Comparison of ENCODE assay signal across 8 cellular contexts in genomic region chr19:7862413-7862951, GRCh38. TPM values are rescaled to one million over a fixed set of nuclear protein-coding genes. Genes with fewer than 3 reads are reported as not detected.
DNase-seq lines count a peak whose midpoint lies in the region; ATAC-seq and TF ChIP-seq lines count a peak whose summit lies in the region.

No MANE protein-coding gene starts in this region.

- H3K4me3 ChIP-seq in CD4-positive, CD25-positive, alpha-beta regulatory T cell (ENCODE audit: low read depth, low read length): no peak overlapping the region
- H3K4me3 ChIP-seq in skin epidermis: peak overlapping the region in 6 of 7 experiments; percentile 6 to 36 (median 14)

- H3K9me3 Mint-ChIP-seq in CD4-positive, CD25-positive, alpha-beta regulatory T cell: peaks cover 0 to 2% (median 0%) of the 10 kb centered on the region in 7 donors
- peaks cover 11% of the 10 kb centered on the region for H3K9me3 Mint-ChIP-seq in glutamatergic neuron (ENCODE audit: unreplicated experiment)

- no peak overlapping the region for H3K27ac Mint-ChIP-seq in CD4-positive, CD25-positive, alpha-beta regulatory T cell
- no peak overlapping the region for H3K27ac Mint-ChIP-seq in glutamatergic neuron (ENCODE audit: unreplicated experiment)

- no peaks in the 10 kb centered on the region for H3K36me3 Mint-ChIP-seq in CD4-positive, CD25-positive, alpha-beta regulatory T cell
- no peaks in the 10 kb centered on the region for H3K36me3 Mint-ChIP-seq in glutamatergic neuron (ENCODE audit: unreplicated experiment)

- peak overlapping the region in 2 of 4 donors; percentile 35 to 61 for H3K4me3 Mint-ChIP-seq in CD4-positive, CD25-positive, alpha-beta regulatory T cell
- peak overlapping the region; percentile 76 for H3K4me3 Mint-ChIP-seq in glutamatergic neuron (ENCODE audit: unreplicated experiment)

- H3K27me3 ChIP-seq in CD4-positive, CD25-positive, alpha-beta regulatory T cell (ENCODE audit: control insufficient read depth, insufficient read depth, low read length): peaks cover 3% of the 10 kb centered on the region

- ATAC-seq in CD4-positive, CD25-positive, alpha-beta regulatory T cell (ENCODE audit: low read depth in 2 of 2): peak; percentile 42 to 48

- H3K27me3 Mint-ChIP-seq in CD4-positive, CD25-positive, alpha-beta regulatory T cell: peaks cover 16% of the 10 kb centered on the region
- H3K27me3 Mint-ChIP-seq in glutamatergic neuron (ENCODE audit: unreplicated experiment): peaks cover 16% of the 10 kb centered on the region

- DNase-seq in CD4-positive, CD25-positive, alpha-beta regulatory T cell: peak; percentile 62 to 69 (median 66)
- DNase-seq in NCI-H526 treated with DMSO at 0.1 percent for 48 hours (lab: John Stamatoyannopoulos, UW) (peak; percentile 12), glutamatergic neuron (peak; percentile 96), DMS 273 treated with DMSO at 0.1 percent for 48 hours (lab: John Stamatoyannopoulos, UW) (no peak), NCI-H774 (lab: John Stamatoyannopoulos, UW) (no peak), kidney glomerular epithelial cell (lab: John Stamatoyannopoulos, UW) (no peak)
- DNase-seq in activated effector memory CD4-positive, alpha-beta T cell treated with Interleukin-2 at 50 U/mL for 16 hours: peak; percentile 58

- no peaks in the 10 kb centered on the region for H3K9me3 ChIP-seq in CD4-positive, CD25-positive, alpha-beta regulatory T cell (ENCODE audit: control insufficient read depth in 2 of 2, low read length in 2 of 2)

- no peak overlapping the region for H3K27ac ChIP-seq in CD4-positive, CD25-positive, alpha-beta regulatory T cell (ENCODE audit: insufficient read depth, low read length, poor library complexity, severe bottlenecking)
- no peak overlapping the region for H3K27ac ChIP-seq in skin epidermis

- no peaks in the 10 kb centered on the region for H3K36me3 ChIP-seq in CD4-positive, CD25-positive, alpha-beta regulatory T cell (ENCODE audit: control insufficient read depth, insufficient read depth, low read length)

- H3K4me1 ChIP-seq in CD4-positive, CD25-positive, alpha-beta regulatory T cell (ENCODE audit: control insufficient read depth, insufficient read depth, low read length, poor library complexity, severe bottlenecking): peaks cover 15% of the 10 kb centered on the region

- no peak for TF ChIP-seq CTCF in glutamatergic neuron (IDR thresholded peaks at IDR 0.05; ENCODE audit: partially characterized antibody, unreplicated experiment)

- H3K4me1 Mint-ChIP-seq in CD4-positive, CD25-positive, alpha-beta regulatory T cell: peaks cover 0 to 31% (median 9%) of the 10 kb centered on the region in 4 donors
- peaks cover 3% of the 10 kb centered on the region for H3K4me1 Mint-ChIP-seq in glutamatergic neuron (ENCODE audit: low read depth, unreplicated experiment)

RNA-seq across cellular contexts. Expression of gene PRR36, which starts 11.7 kb away (rescaled TPM):
- total RNA-seq in CD4-positive, CD25-positive, alpha-beta regulatory T cell: 0.12 TPM
- under 1 TPM in 2 of 4 donors, not detected in 2; 0.05 to 0.22 TPM for polyA plus RNA-seq in CD4-positive, CD25-positive, alpha-beta regulatory T cell
- 37.4 TPM for total RNA-seq in glutamatergic neuron (ENCODE audit: unreplicated experiment)

RNA-seq across cellular contexts. Expression of gene LRRC8E, which starts 25.8 kb away (rescaled TPM):
- not detected for total RNA-seq in CD4-positive, CD25-positive, alpha-beta regulatory T cell
- polyA plus RNA-seq in CD4-positive, CD25-positive, alpha-beta regulatory T cell: not detected
- not detected for total RNA-seq in glutamatergic neuron (ENCODE audit: unreplicated experiment)

RNA-seq across cellular contexts. Expression of gene EVI5L, which starts 32.5 kb away (rescaled TPM):
- 10.2 TPM for total RNA-seq in CD4-positive, CD25-positive, alpha-beta regulatory T cell
- polyA plus RNA-seq in CD4-positive, CD25-positive, alpha-beta regulatory T cell: 1 to 10 TPM; 1.9 to 3.0 (median 2.2) TPM
- 36.4 TPM for total RNA-seq in glutamatergic neuron (ENCODE audit: unreplicated experiment)

RNA-seq across cellular contexts. Expression of gene MAP2K7, which starts 41.2 kb away (rescaled TPM):
- total RNA-seq in CD4-positive, CD25-positive, alpha-beta regulatory T cell: 93.4 TPM
- 1 to 10 TPM; 1.7 to 3.7 (median 2.6) TPM for polyA plus RNA-seq in CD4-positive, CD25-positive, alpha-beta regulatory T cell
- 44.2 TPM for total RNA-seq in glutamatergic neuron (ENCODE audit: unreplicated experiment)

RNA-seq across cellular contexts. Expression of gene TGFBR3L, which starts 52.1 kb away (rescaled TPM):
- 1.1 TPM for total RNA-seq in CD4-positive, CD25-positive, alpha-beta regulatory T cell
- polyA plus RNA-seq in CD4-positive, CD25-positive, alpha-beta regulatory T cell: not detected
- total RNA-seq in glutamatergic neuron (ENCODE audit: unreplicated experiment): 0.69 TPM

Comparison
In these comparisons a context has a peak if more than half of its experiments do, and no peak if none do; other contexts are left out.
1. DNase-seq: peak in CD4-positive, CD25-positive, alpha-beta regulatory T cell (3 of 3), NCI-H526 treated with DMSO at 0.1 percent for 48 hours (single experiment), activated effector memory CD4-positive, alpha-beta T cell treated with Interleukin-2 at 50 U/mL for 16 hours (single experiment) and glutamatergic neuron (single experiment); none in DMS 273 treated with DMSO at 0.1 percent for 48 hours (single experiment), NCI-H774 (single experiment) and kidney glomerular epithelial cell (single experiment).
2. RNA of gene PRR36, which starts 11.7 kb away (total RNA-seq): 37.4 TPM in glutamatergic neuron (single experiment); 0.12 TPM in CD4-positive, CD25-positive, alpha-beta regulatory T cell (single experiment); every median in the first group is over 10 times any median in the second.